In the genomic region with DNA sequence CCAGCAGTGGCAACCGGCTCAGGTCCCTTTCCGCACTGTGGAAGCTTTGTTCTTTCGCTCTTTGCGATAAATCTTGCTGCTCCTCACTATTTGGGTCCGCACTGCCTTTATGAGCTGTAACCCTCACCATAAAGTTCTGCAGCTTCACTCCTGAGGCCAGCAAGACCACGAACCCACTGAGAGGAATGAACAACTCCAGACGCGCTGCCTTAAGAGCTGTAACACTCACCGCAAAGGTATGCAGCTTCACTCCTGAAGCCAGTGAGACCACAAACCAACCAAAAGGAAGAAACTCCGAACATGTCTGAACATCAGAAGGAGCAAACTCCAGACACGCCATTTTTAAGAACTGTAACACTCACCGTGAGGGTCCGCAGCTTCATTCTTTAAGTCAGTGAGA, we compare ENCODE assay signal across 12 cellular contexts.
"Had no signal": no experiment of that assay in that cellular context is flagged by ENCODE, and none has a peak within 500 bp of the region (broad histone marks: within the 10 kb centered on the region; RNA-seq: fewer than 3 reads in every experiment).

No MANE protein-coding gene starts in this region.

- H3K4me1 ChIP-seq: psoas muscle, right lobe of liver had no signal

- DNase-seq: activated B cell treated with CpG ODN at 0.5 μM for 24 hours; activated CD4-positive, alpha-beta T cell treated with anti-CD3 and anti-CD28 coated beads for 48 hours; activated CD8-positive, alpha-beta T cell treated with anti-CD3 and anti-CD28 coated beads for 36 hours; activated gamma-delta T cell; amniotic stem cell; psoas muscle; right lobe of liver; T-helper 17 cell; tibial artery had no signal

- H3K27ac ChIP-seq: psoas muscle, right lobe of liver, tibial artery had no signal

- H3K4me3 ChIP-seq: lung, psoas muscle, right lobe of liver, tibial artery had no signal

- H3K27me3 ChIP-seq: right lobe of liver, tibial artery had no signal

- ATAC-seq: activated CD8-positive, alpha-beta T cell treated with anti-CD3 and anti-CD28 coated beads for 36 hours; activated naive CD4-positive, alpha-beta T cell treated with anti-CD3 and anti-CD28 coated beads, Interleukin-2, amount 50 U/mL, for 72 hours; psoas muscle; stimulated activated memory B cell treated with anti-CD40 and anti-IgM and Interleukin-4, amounts not matched to agents 10 μg/mL and 1 μg/mL and 100 μg/mL, for 72 hours; T-helper 17 cell had no signal

- H3K36me3 ChIP-seq: right lobe of liver had no signal
